ENCODE assay signal across 8 cellular contexts in genomic region chr14:22871200-22871961, GRCh38. TPM values are rescaled to one million over a fixed set of nuclear protein-coding genes. Genes with fewer than 3 reads are reported as not detected.
DNase-seq lines count a peak whose midpoint lies in the region; ATAC-seq, FAIRE-seq and TF ChIP-seq lines count a peak whose summit lies in the region.

Gene LRP10 (plus strand): TSS chr14:22871740. CDS start chr14:22872304, 564 bp downstream.

- ATAC-seq in GM21619 (IDR thresholded peaks at IDR 0.05; ENCODE audit: unreplicated experiment) = peak; percentile 77
- ATAC-seq in natural killer cell = peak; percentile 86 to 93 (median 86)

- intact Hi-C loops in natural killer cell (cut with micrococcal nuclease) = loop anchor here (2.0 to 5.0 kb wide), 4 partner anchors 15 to 309 kb away; partner anchors contain the start of genes DAD1 and OXA1L

- peaks cover 9% of the 10 kb centered on the region for H3K36me3 Mint-ChIP-seq in IgD-negative memory B cell
- no peaks in the 10 kb centered on the region for H3K36me3 Mint-ChIP-seq in natural killer cell
- peaks cover 15% of the 10 kb centered on the region for H3K36me3 Mint-ChIP-seq in stimulated activated naive CD8-positive, alpha-beta T cell treated with anti-CD3 and anti-CD28 coated beads, Interleukin-15, Interleukin-2, amounts not matched to agents 100 ng/mL and 50 ng/mL, for 24 hours (ENCODE audit: low read depth)

- H3K27ac Mint-ChIP-seq in IgD-negative memory B cell = peak within 1 kb of the TSS; percentile 94 to 97 (median 94)
- peak within 1 kb of the TSS; percentile 95 to 96 for H3K27ac Mint-ChIP-seq in natural killer cell
- peak within 1 kb of the TSS; percentile 96 for H3K27ac Mint-ChIP-seq in stimulated activated naive CD8-positive, alpha-beta T cell treated with anti-CD3 and anti-CD28 coated beads, Interleukin-15, Interleukin-2, amounts not matched to agents 100 ng/mL and 50 ng/mL, for 24 hours

- no peaks in the 10 kb centered on the region for H3K9me3 Mint-ChIP-seq in IgD-negative memory B cell
- no peaks in the 10 kb centered on the region for H3K9me3 Mint-ChIP-seq in natural killer cell
- H3K9me3 Mint-ChIP-seq in stimulated activated naive CD8-positive, alpha-beta T cell treated with anti-CD3 and anti-CD28 coated beads, Interleukin-15, Interleukin-2, amounts not matched to agents 100 ng/mL and 50 ng/mL, for 24 hours = no peaks in the 10 kb centered on the region

- H3K4me3 ChIP-seq in fibroblast of mammary gland (ENCODE audit: control insufficient read depth, low read depth, low read length) = peak within 1 kb of the TSS; percentile 79

- H3K4me3 Mint-ChIP-seq in IgD-negative memory B cell (peak within 1 kb of the TSS; percentile 85 to 98 (median 96)), natural killer cell (peak within 1 kb of the TSS; percentile 93)
- H3K4me3 Mint-ChIP-seq in stimulated activated naive CD8-positive, alpha-beta T cell treated with anti-CD3 and anti-CD28 coated beads, Interleukin-15, Interleukin-2, amounts not matched to agents 100 ng/mL and 50 ng/mL, for 24 hours = peak within 1 kb of the TSS; percentile 91

- peak; percentile 87 for DNase-seq in DMS53 treated with DMSO at 0.1 percent for 48 hours (lab: John Stamatoyannopoulos, UW; ENCODE audit: unreplicated experiment)
- peak; percentile 58 for DNase-seq in RCC 7860 (ENCODE audit: low spot score)
- peak; percentile 56 to 61 for DNase-seq in activated T-helper 1 cell treated with anti-CD3 and anti-CD28 coated beads, Interleukin-2, amount 50 U/mL, for 16 hours (ENCODE audit: low read depth in 1 of 2, low spot score in 1 of 2)
- DNase-seq in fibroblast of mammary gland (ENCODE audit: low read depth) = peak; percentile 82
- DNase-seq in natural killer cell = peak; percentile 74

- H3K4me1 Mint-ChIP-seq in IgD-negative memory B cell (peaks cover 12 to 23% (median 17%) of the 10 kb centered on the region in 3 donors), natural killer cell (peaks cover 32 to 37% of the 10 kb centered on the region in 2 donors)
- peaks cover 33% of the 10 kb centered on the region for H3K4me1 Mint-ChIP-seq in stimulated activated naive CD8-positive, alpha-beta T cell treated with anti-CD3 and anti-CD28 coated beads, Interleukin-15, Interleukin-2, amounts not matched to agents 100 ng/mL and 50 ng/mL, for 24 hours (ENCODE audit: low read depth)

- TF ChIP-seq CTCF in fibroblast of mammary gland (conservative IDR thresholded peaks at IDR 0.05; ENCODE audit: control insufficient read depth, insufficient read depth, low read depth, low read length) = no peak
- no peak for TF ChIP-seq CTCF in natural killer cell (IDR thresholded peaks at IDR 0.05)

- no peak for FAIRE-seq in RCC 7860 (lab: Jason Lieb, UNC)

- no peaks in the 10 kb centered on the region for H3K27me3 Mint-ChIP-seq in IgD-negative memory B cell
- peaks cover 0 to 8% of the 10 kb centered on the region in 2 donors for H3K27me3 Mint-ChIP-seq in natural killer cell (ENCODE audit: low read depth in 2 of 2)
- no peaks in the 10 kb centered on the region for H3K27me3 Mint-ChIP-seq in stimulated activated naive CD8-positive, alpha-beta T cell treated with anti-CD3 and anti-CD28 coated beads, Interleukin-15, Interleukin-2, amounts not matched to agents 100 ng/mL and 50 ng/mL, for 24 hours

RNA-seq across cellular contexts. Expression of gene LRP10, which starts in this region (rescaled TPM):
- polyA plus RNA-seq in IgD-negative memory B cell = 113 TPM
- total RNA-seq in natural killer cell = 100 to 1,000 TPM in 2 of 3 donors, 10 to 100 TPM in 1; 97.8 to 118 (median 102) TPM

Comparison
In these comparisons a context has a peak if more than half of its experiments do, and no peak if none do; other contexts are left out.
1. Peak in every context shown above with its lines: DNase-seq, ATAC-seq and H3K4me3 ChIP-seq.